In the genomic region with DNA sequence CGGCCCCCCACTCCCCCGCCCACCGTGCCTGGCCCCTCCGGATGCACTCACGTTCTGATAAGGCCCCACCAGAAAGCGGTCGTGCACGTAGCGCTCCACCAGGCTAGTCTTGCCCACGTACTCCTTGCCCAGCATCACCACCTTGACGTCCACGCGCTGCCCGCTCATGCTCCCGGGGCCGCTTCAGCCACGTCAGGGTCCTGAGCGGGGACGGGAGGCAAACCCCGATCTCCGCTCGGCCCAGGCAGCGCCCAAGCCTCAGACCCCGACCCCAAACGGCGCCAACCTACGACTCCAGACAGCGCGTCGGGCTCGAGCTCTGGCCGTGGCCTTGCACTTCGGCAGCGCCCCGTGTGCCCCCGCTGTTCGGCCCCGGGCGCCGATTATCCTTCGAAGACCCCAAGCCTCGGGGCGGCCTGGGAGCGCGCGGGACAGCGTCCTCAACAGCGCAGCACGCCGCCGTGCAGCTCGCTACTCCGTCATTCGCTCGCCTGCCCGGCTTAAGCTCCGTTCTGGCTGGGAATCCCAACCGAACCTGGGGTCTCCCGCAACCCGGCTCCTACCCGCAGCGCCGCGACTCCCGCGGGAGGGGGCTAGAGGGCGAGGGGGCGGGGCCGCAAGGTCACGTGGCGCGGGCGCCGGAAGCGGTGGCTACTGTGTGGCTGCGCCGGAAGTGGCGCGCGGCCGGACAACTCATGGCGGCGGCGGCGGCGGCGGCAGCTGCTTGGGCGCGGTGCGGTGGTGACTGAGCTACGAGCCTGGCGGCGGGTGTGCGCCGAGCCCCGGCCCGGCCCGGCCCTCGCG, we compare ENCODE assay signal across 1 cellular context.
TF ChIP-seq lines count a peak whose summit lies in the region.

TSS of gene PRELID1 (plus strand) at position 679 of the 804 bp plus-strand sequence. CDS start 187 bp downstream, outside the sequence.
TSS of gene RAB24 (minus strand) at position 599 of the 804 bp plus-strand sequence. CDS start at position 168, 431 bp downstream.

TF ChIP-seq in K562, 482 proteins besides CTCF, POLR2A, EP300 and RAD21 (continued from another document and continues in another):
- TF ChIP-seq, protein P1, sequence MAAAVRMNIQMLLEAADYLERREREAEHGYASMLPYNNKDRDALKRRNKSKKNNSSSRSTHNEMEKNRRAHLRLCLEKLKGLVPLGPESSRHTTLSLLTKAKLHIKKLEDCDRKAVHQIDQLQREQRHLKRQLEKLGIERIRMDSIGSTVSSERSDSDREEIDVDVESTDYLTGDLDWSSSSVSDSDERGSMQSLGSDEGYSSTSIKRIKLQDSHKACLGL (CRISPR knock-in tag; IDR thresholded peaks at IDR 0.05; ENCODE audit: borderline replicate concordance, poor library complexity, severe bottlenecking): peak; percentile 61
- peak; percentile 65; the same call in 1 of the 2 replicates for TF ChIP-seq ZNF12 (CRISPR knock-in tag; IDR thresholded peaks at IDR 0.05)
- no peak for TF ChIP-seq NR0B1 (IDR thresholded peaks at IDR 0.05; ENCODE audit: partially characterized antibody)
- peak; percentile 85 for TF ChIP-seq CREB1 (IDR thresholded peaks at IDR 0.05)
- peak; percentile 70; the same call in 1 of the 2 replicates for TF ChIP-seq CREB1 (CRISPR knock-in tag; IDR thresholded peaks at IDR 0.05)
- TF ChIP-seq NR2C2 (CRISPR knock-in tag; IDR thresholded peaks at IDR 0.05): no peak
- TF ChIP-seq NR2C2 (tag; IDR thresholded peaks at IDR 0.05): peak; percentile 80
- peak; percentile 85 for TF ChIP-seq TOE1 (IDR thresholded peaks at IDR 0.05; ENCODE audit: borderline replicate concordance)
- no peak for TF ChIP-seq TOE1 (CRISPR knock-in tag; IDR thresholded peaks at IDR 0.05; ENCODE audit: borderline replicate concordance, low read depth)
- peak; percentile 39; the same call in 1 of the 2 replicates for TF ChIP-seq THAP12 (CRISPR knock-in tag; IDR thresholded peaks at IDR 0.05)
- TF ChIP-seq HDGF (IDR thresholded peaks at IDR 0.05): no peak
- TF ChIP-seq KLF13 (tag; IDR thresholded peaks at IDR 0.05; ENCODE audit: borderline replicate concordance, low read depth): peak; percentile 94
- TF ChIP-seq ZBED1 (IDR thresholded peaks at IDR 0.05): 0 out of 2 replicates have a peak, but pooled peaks have one; percentile 47
- no peak for TF ChIP-seq SMARCB1 (IDR thresholded peaks at IDR 0.05; ENCODE audit: insufficient read length, low read depth)
- peak; percentile 55; the same call in 1 of the 2 replicates for TF ChIP-seq ZBTB1 (CRISPR knock-in tag; IDR thresholded peaks at IDR 0.05; ENCODE audit: borderline replicate concordance, low read depth)
- TF ChIP-seq GATAD2B (IDR thresholded peaks at IDR 0.05; ENCODE audit: borderline replicate concordance): no peak
- TF ChIP-seq, protein P2, sequence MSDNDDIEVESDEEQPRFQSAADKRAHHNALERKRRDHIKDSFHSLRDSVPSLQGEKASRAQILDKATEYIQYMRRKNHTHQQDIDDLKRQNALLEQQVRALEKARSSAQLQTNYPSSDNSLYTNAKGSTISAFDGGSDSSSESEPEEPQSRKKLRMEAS (CRISPR knock-in tag; IDR thresholded peaks at IDR 0.05): peak; percentile 90
- peak; percentile 91 for TF ChIP-seq RAD51 (IDR thresholded peaks at IDR 0.05; ENCODE audit: borderline replicate concordance, low read depth)
- no peak for TF ChIP-seq CHCHD3 (CRISPR knock-in tag; IDR thresholded peaks at IDR 0.05)
- TF ChIP-seq UBTF (IDR thresholded peaks at IDR 0.05; ENCODE audit: borderline replicate concordance in 1 of 2, low read depth in 2 of 2, low read length in 2 of 2): 0 out of 4 replicates have a peak, but pooled peaks of 1 of the 2 experiments have one; percentile 17
- no peak for TF ChIP-seq ZNF707 (CRISPR knock-in tag; conservative IDR thresholded peaks at IDR 0.05)
- TF ChIP-seq NR4A1 (CRISPR knock-in tag; IDR thresholded peaks at IDR 0.05): peak; percentile 17; the same call in 1 of the 2 replicates
- TF ChIP-seq NR4A1 (tag; IDR thresholded peaks at IDR 0.05): no peak
- TF ChIP-seq ZNF384 (IDR thresholded peaks at IDR 0.05; ENCODE audit: low read depth, low read length): 0 out of 2 replicates have a peak, but pooled peaks have one; percentile 17
- TF ChIP-seq KAT7 (CRISPR knock-in tag; IDR thresholded peaks at IDR 0.05; ENCODE audit: borderline replicate concordance): peak; percentile 89
- peak; percentile 61 for TF ChIP-seq BHLHE40 (IDR thresholded peaks at IDR 0.05; ENCODE audit: low read length)
- TF ChIP-seq, protein P3, sequence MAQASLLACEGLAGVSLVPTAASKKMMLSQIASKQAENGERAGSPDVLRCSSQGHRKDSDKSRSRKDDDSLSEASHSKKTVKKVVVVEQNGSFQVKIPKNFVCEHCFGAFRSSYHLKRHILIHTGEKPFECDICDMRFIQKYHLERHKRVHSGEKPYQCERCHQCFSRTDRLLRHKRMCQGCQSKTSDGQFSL (CRISPR knock-in tag; IDR thresholded peaks at IDR 0.05): no peak
- TF ChIP-seq, protein P3 (tag; IDR thresholded peaks at IDR 0.05): no peak
- peak; percentile 36 for TF ChIP-seq EGR1 (conservative IDR thresholded peaks at IDR 0.05)
- TF ChIP-seq ARID4B (CRISPR knock-in tag; IDR thresholded peaks at IDR 0.05): peak; percentile 97
- TF ChIP-seq, protein P4, sequence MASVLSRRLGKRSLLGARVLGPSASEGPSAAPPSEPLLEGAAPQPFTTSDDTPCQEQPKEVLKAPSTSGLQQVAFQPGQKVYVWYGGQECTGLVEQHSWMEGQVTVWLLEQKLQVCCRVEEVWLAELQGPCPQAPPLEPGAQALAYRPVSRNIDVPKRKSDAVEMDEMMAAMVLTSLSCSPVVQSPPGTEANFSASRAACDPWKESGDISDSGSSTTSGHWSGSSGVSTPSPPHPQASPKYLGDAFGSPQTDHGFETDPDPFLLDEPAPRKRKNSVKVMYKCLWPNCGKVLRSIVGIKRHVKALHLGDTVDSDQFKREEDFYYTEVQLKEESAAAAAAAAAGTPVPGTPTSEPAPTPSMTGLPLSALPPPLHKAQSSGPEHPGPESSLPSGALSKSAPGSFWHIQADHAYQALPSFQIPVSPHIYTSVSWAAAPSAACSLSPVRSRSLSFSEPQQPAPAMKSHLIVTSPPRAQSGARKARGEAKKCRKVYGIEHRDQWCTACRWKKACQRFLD (CRISPR knock-in tag; IDR thresholded peaks at IDR 0.05): peak; percentile 54; the same call in 1 of the 2 replicates
- TF ChIP-seq DMBX1 (CRISPR knock-in tag; IDR thresholded peaks at IDR 0.05; ENCODE audit: borderline replicate concordance): no peak
- peak; percentile 16; the same call in 1 of the 2 replicates for TF ChIP-seq PRMT5 (CRISPR knock-in tag; IDR thresholded peaks at IDR 0.05)
- peak; percentile 31 to 36 for TF ChIP-seq E2F6 (IDR thresholded peaks at IDR 0.05; ENCODE audit: borderline replicate concordance in 1 of 2, extremely low read depth in 1 of 2, insufficient read depth in 1 of 2, insufficient read length in 1 of 2, low read depth in 1 of 2, low read length in 1 of 2, poor library complexity in 1 of 2, severe bottlenecking in 1 of 2)
- peak; percentile 78; the same call in 1 of the 2 replicates for TF ChIP-seq NKRF (IDR thresholded peaks at IDR 0.05; ENCODE audit: borderline replicate concordance)
- peak; percentile 69 for TF ChIP-seq RBM22 (IDR thresholded peaks at IDR 0.05; ENCODE audit: low read depth, low read length, poor library complexity, severe bottlenecking)
- TF ChIP-seq CREM (IDR thresholded peaks at IDR 0.05; ENCODE audit: low read depth): peak; percentile 94
- no peak for TF ChIP-seq ZNF41 (CRISPR knock-in tag; conservative IDR thresholded peaks at IDR 0.05)
